Comparison of ENCODE assay signal across 9 cellular contexts in the genomic region with DNA sequence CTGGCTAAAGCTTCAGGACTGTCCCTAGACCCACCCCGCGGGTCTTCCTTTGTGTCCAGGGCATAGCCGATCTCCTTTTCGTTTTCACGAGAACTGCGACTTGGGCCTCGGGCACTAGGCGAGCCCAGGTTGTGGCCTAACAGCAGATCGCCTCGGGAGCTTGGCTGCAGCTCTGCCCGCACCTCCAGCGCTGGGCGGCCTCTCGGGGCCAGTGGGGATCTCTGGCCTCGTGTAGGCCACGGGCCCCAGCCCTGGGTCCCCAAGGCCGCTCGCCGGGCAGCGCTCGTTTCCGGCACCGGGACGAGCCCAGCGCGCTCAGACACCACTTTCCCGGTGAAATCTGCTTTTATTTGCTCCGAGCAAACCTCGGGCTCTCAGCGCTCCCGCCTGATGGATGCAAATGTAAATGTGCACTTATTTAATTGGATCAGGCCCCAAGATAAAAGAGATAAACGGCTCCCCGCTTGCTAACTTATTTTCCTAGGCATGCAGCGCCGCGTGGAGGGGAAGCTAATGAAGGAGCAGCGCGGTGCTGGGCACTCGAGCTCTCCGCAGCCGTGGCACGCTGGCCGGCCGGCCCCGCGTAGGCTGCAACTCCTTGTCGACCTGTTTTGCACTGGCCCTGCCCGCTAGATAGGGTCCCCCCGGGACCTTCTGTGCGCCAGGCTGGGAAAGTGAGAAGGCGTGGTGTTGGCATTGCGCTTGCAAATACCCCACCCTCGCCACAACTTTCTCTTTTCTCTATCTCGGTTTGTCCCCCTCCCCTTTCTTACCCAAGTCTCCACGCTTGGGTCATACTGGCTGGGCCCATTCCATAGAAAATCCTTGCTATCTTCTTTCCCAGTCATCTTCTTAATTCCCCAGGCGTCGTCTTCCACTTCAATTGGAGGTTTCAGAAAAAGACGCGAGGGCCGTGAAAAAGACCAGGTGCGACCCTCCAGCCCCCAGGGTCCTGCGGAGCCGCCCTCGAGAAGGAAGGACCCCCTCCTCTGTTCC. TPM values are rescaled to one million over a fixed set of nuclear protein-coding genes. Genes with fewer than 3 reads are reported as not detected.
DNase-seq lines count a peak whose midpoint lies in the region; ATAC-seq and TF ChIP-seq lines count a peak whose summit lies in the region.
"Had no signal": no experiment of that assay in that cellular context is flagged by ENCODE, and none has a peak within 500 bp of the region (broad histone marks: within the 10 kb centered on the region; RNA-seq: fewer than 3 reads in every experiment).

No MANE protein-coding gene starts in this region.

- WGBS in heart right ventricle, 2 donors, result 31 to 33% methylated on average over 64 of the region's 64 CpGs

- intact Hi-C loops in heart right ventricle (cut with DNase I), result loop anchor here in 8 of 10 donors (5.0 to 10.0 kb wide), 11 partner anchors 304 to 1164 kb away; a partner anchor contains a TSS
- intact Hi-C loops in cardiac septum (cut with DNase I), result loop anchor here (5.0 to 10.0 kb wide), 3 partner anchors 306 to 744 kb away; no protein-coding TSS in a partner anchor
- intact Hi-C loops in left lung (cut with DNase I), result loop anchor here in 1 of 2 donors (10.0 kb wide), 1 partner anchor 654 kb away; a partner anchor contains a TSS
- intact Hi-C loops in vagina (cut with DNase I), result no loop called here
- intact Hi-C loops in OCI-LY7 (cut with micrococcal nuclease; ENCODE audit: unreplicated experiment), result no loop called here

- H3K9me3 ChIP-seq in heart right ventricle (no peaks in the 10 kb centered on the region), left lung (no peaks in the 10 kb centered on the region), vagina (no peaks in the 10 kb centered on the region), OCI-LY7 (ENCODE audit: low read length) (no peaks in the 10 kb centered on the region)
- H3K9me3 ChIP-seq: MG63 had no signal

- H3K9me2 ChIP-seq in OCI-LY7 (ENCODE audit: insufficient read depth, low read length), result no peaks in the 10 kb centered on the region

- CTCF ChIA-PET in OCI-LY7 (lab: Charles Lee; ENCODE audit: unreplicated experiment), result no interaction called here

- TF ChIP-seq CTCF in heart right ventricle (IDR thresholded peaks at IDR 0.05), result no peak
- no peak for TF ChIP-seq CTCF in left lung (IDR thresholded peaks at IDR 0.05)
- no peak for TF ChIP-seq CTCF in vagina (IDR thresholded peaks at IDR 0.05)
- no peak for TF ChIP-seq CTCF in OCI-LY7 (conservative IDR thresholded peaks at IDR 0.05; ENCODE audit: low read length)

- POLR2A ChIA-PET in OCI-LY7 (lab: Charles Lee), result no interaction called here

- no peak overlapping the region for H2AFZ ChIP-seq in OCI-LY7 (ENCODE audit: low read length)

- H3K79me2 ChIP-seq in OCI-LY7 (ENCODE audit: insufficient read depth, low read depth, low read length), result no peaks in the 10 kb centered on the region

- TF ChIP-seq POLR2A in vagina (IDR thresholded peaks at IDR 0.05), result no peak

- peak in 1 of 8 donors; percentile 7 for ATAC-seq in heart right ventricle
- ATAC-seq in left lung, result peak; percentile 33
- ATAC-seq in HG02610 (IDR thresholded peaks at IDR 0.05; ENCODE audit: unreplicated experiment), result no peak

- DNase-seq in heart right ventricle, result no peak
- no peak for DNase-seq in cardiac septum (ENCODE audit: low spot score)
- DNase-seq in dermis blood vessel endothelial cell, result peak; percentile 45
- peak in 1 of 2 donors; percentile 79 for DNase-seq in left lung
- no peak for DNase-seq in vagina (ENCODE audit: extremely low spot score in 2 of 2)
- DNase-seq in COR-L47 (lab: John Stamatoyannopoulos, UW), result no peak
- DNase-seq in OCI-LY7 (ENCODE audit: low spot score), result no peak
- DNase-seq: MG63 had no signal

- H3K27ac ChIP-seq in heart right ventricle (peak overlapping the region in 5 of 10 donors; percentile 70 to 96 (median 92)), left lung (peak overlapping the region; percentile 75 to 86), vagina (no peak overlapping the region), OCI-LY7 (ENCODE audit: low read depth, low read length, poor library complexity, severe bottlenecking) (no peak overlapping the region)

- no TSS peak for BruUV-seq in OCI-LY7 (replicated peaks; lab: Mats Ljungman, UMichigan)

- peaks cover 0 to 9% (median 0%) of the 10 kb centered on the region in 9 donors for H3K36me3 ChIP-seq in heart right ventricle
- H3K36me3 ChIP-seq in left lung, result no peaks in the 10 kb centered on the region
- H3K36me3 ChIP-seq in vagina, result no peaks in the 10 kb centered on the region
- peaks cover 1% of the 10 kb centered on the region; the same call in 1 of the 2 replicates for H3K36me3 ChIP-seq in OCI-LY7 (ENCODE audit: insufficient read depth, low read length)

- H3K4me1 ChIP-seq in heart right ventricle (peaks cover 3 to 39% (median 30%) of the 10 kb centered on the region in 9 donors), left lung (peaks cover 4 to 31% of the 10 kb centered on the region in 2 donors), vagina (peaks cover 25% of the 10 kb centered on the region), OCI-LY7 (ENCODE audit: insufficient read depth, low read length, poor library complexity, severe bottlenecking) (no peaks in the 10 kb centered on the region)

- H3K27me3 ChIP-seq in heart right ventricle (peaks cover 0 to 100% (median 74%) of the 10 kb centered on the region in 7 donors), left lung (peaks cover 75 to 100% of the 10 kb centered on the region in 2 donors), vagina (peaks cover 7% of the 10 kb centered on the region)
- H3K27me3 ChIP-seq: MG63 had no signal

- H3K4me3 ChIP-seq in heart right ventricle, result peak overlapping the region in 9 of 10 donors; percentile 17 to 90 (median 78)
- peak overlapping the region in 1 of 2 donors; percentile 54 for H3K4me3 ChIP-seq in left lung
- H3K4me3 ChIP-seq in vagina, result peak overlapping the region; percentile 12 to 55
- no peak overlapping the region for H3K4me3 ChIP-seq in OCI-LY7 (ENCODE audit: low read depth, low read length, poor library complexity, severe bottlenecking)
- H3K4me3 ChIP-seq: MG63 had no signal

- no peak overlapping the region for H3K4me2 ChIP-seq in OCI-LY7 (ENCODE audit: low read length)

- H4K20me1 ChIP-seq in OCI-LY7 (ENCODE audit: insufficient read depth, low read length), result no peaks in the 10 kb centered on the region

RNA-seq across cellular contexts. Expression of a gene that starts 8.0 kb away (rescaled TPM):
- total RNA-seq in heart right ventricle, result 10 to 100 TPM in 8 of 10 donors, 1 to 10 TPM in 2; 3.7 to 39.8 (median 24.5) TPM
- polyA plus RNA-seq in heart right ventricle, result 10 to 100 TPM; 13.7 to 21.8 TPM
- 15.4 TPM for total RNA-seq in cardiac septum
- total RNA-seq in dermis blood vessel endothelial cell, result 0.51 and 0.79 TPM in 2 replicates
- total RNA-seq in left lung, result 10 to 100 TPM; 12.8 to 19.0 TPM
- 11.0 TPM for total RNA-seq in vagina
- total RNA-seq in OCI-LY7 (2014; rRNA removed; shearing (Covaris generic)), result 5.9 and 7.7 TPM in 2 replicates
- total RNA-seq in OCI-LY7 (2022), result 5.0 and 5.1 TPM in 2 replicates

Comparison
In these comparisons a context has a peak if more than half of its experiments do, and no peak if none do; other contexts are left out.
1. H3K27ac ChIP-seq: peak in left lung (2 of 2); none in vagina (single experiment) and OCI-LY7 (single experiment).
2. intact Hi-C loops: an anchor here in heart right ventricle (5.0 to 10.0 kb wide) and cardiac septum (5.0 to 10.0 kb wide); none called in vagina and OCI-LY7.